1 cellular context compared by ENCODE assay signal in genomic region chr19:21328885-21329605, GRCh38.
TF ChIP-seq lines count a peak whose summit lies in the region.

Gene ZNF708 (minus strand): TSS chr19:21329410. CDS start chr19:21329212, 198 bp downstream.

TF ChIP-seq in HepG2, 621 proteins besides CTCF, POLR2A, EP300 and RAD21 (continued from another document and continues in another):
- TF ChIP-seq ZBTB40 (IDR thresholded peaks at IDR 0.05) (no peak), ZBTB40 (CRISPR knock-in tag; IDR thresholded peaks at IDR 0.05) (0 out of 2 replicates have a peak, but pooled peaks have one; percentile 35), ZNF263 (CRISPR knock-in tag; IDR thresholded peaks at IDR 0.05) (peak; percentile 35; the same call in 1 of the 2 replicates), ATF2 (CRISPR knock-in tag; IDR thresholded peaks at IDR 0.05) (0 out of 2 replicates have a peak, but pooled peaks have one; percentile 25), ZNF205 (CRISPR knock-in tag; IDR thresholded peaks at IDR 0.05) (0 out of 2 replicates have a peak, but pooled peaks have one; percentile 37), FOXJ3 (CRISPR knock-in tag; IDR thresholded peaks at IDR 0.05; ENCODE audit: borderline replicate concordance) (peak; percentile 27; the same call in 1 of the 2 replicates), CEBPG (CRISPR knock-in tag; IDR thresholded peaks at IDR 0.05) (no peak), HHEX (CRISPR knock-in tag; IDR thresholded peaks at IDR 0.05) (no peak), SETDB1 (CRISPR knock-in tag; IDR thresholded peaks at IDR 0.05; ENCODE audit: borderline replicate concordance) (no peak), ZNF367 (CRISPR knock-in tag; IDR thresholded peaks at IDR 0.05; ENCODE audit: borderline replicate concordance) (no peak), MXD1 (CRISPR knock-in tag; IDR thresholded peaks at IDR 0.05) (0 out of 2 replicates have a peak, but pooled peaks have one; percentile 39), ARID4A (CRISPR knock-in tag; IDR thresholded peaks at IDR 0.05; ENCODE audit: borderline replicate concordance) (peak; percentile 83), ELF4 (CRISPR knock-in tag; IDR thresholded peaks at IDR 0.05; ENCODE audit: borderline replicate concordance) (peak; percentile 47; the same call in 1 of the 2 replicates), TSC22D2 (CRISPR knock-in tag; IDR thresholded peaks at IDR 0.05; ENCODE audit: borderline replicate concordance) (0 out of 2 replicates have a peak, but pooled peaks have one; percentile 25), ZSCAN29 (CRISPR knock-in tag; conservative IDR thresholded peaks at IDR 0.05) (no peak), GABPA (IDR thresholded peaks at IDR 0.05; ENCODE audit: low read depth, low read length) (peak; percentile 22; the same call in 1 of the 2 replicates), GABPA (CRISPR knock-in tag; IDR thresholded peaks at IDR 0.05; ENCODE audit: low read depth) (peak; percentile 75), ZFY (CRISPR knock-in tag; IDR thresholded peaks at IDR 0.05) (peak; percentile 92), MNT (IDR thresholded peaks at IDR 0.05) (no peak), PHF21A (CRISPR knock-in tag; IDR thresholded peaks at IDR 0.05) (peak; percentile 49; the same call in 1 of the 2 replicates), ZNF30 (CRISPR knock-in tag; IDR thresholded peaks at IDR 0.05) (no peak), MIXL1 (CRISPR knock-in tag; IDR thresholded peaks at IDR 0.05) (no peak), KAT8 (CRISPR knock-in tag; IDR thresholded peaks at IDR 0.05) (peak; percentile 71), POLR2AphosphoS5 (IDR thresholded peaks at IDR 0.05; ENCODE audit: low read depth, low read length) (peak; percentile 93), AGO2 (optimal IDR thresholded peaks at IDR 0.05; ENCODE audit: low read depth, low read length) (peak; percentile 34), ARID3A (IDR thresholded peaks at IDR 0.05; ENCODE audit: low read depth, low read length) (no peak), SIX1 (CRISPR knock-in tag; IDR thresholded peaks at IDR 0.05; ENCODE audit: borderline replicate concordance) (no peak), TARDBP (CRISPR knock-in tag; IDR thresholded peaks at IDR 0.05) (0 out of 2 replicates have a peak, but pooled peaks have one; percentile 27), KMT2B (CRISPR knock-in tag; IDR thresholded peaks at IDR 0.05) (peak; percentile 76; the same call in 1 of the 2 replicates), YEATS4 (CRISPR knock-in tag; IDR thresholded peaks at IDR 0.05; ENCODE audit: borderline replicate concordance) (peak; percentile 81), NCOR1 (IDR thresholded peaks at IDR 0.05; ENCODE audit: borderline replicate concordance, low read length) (no peak), ATF1 (CRISPR knock-in tag; IDR thresholded peaks at IDR 0.05) (no peak), RNF2 (conservative IDR thresholded peaks at IDR 0.05; ENCODE audit: low read depth) (0 out of 2 replicates have a peak, but pooled peaks have one; percentile 40), MTF1 (CRISPR knock-in tag; IDR thresholded peaks at IDR 0.05) (no peak), ZNF414 (CRISPR knock-in tag; IDR thresholded peaks at IDR 0.05) (no peak), SOX6 (IDR thresholded peaks at IDR 0.05) (no peak), SOX6 (CRISPR knock-in tag; IDR thresholded peaks at IDR 0.05) (peak; percentile 46), ZMYM4 (CRISPR knock-in tag; IDR thresholded peaks at IDR 0.05) (peak; percentile 78), ZNF101 (CRISPR knock-in tag; IDR thresholded peaks at IDR 0.05; ENCODE audit: borderline replicate concordance, low read depth) (no peak), TAF1 (CRISPR knock-in tag; IDR thresholded peaks at IDR 0.05) (peak; percentile 93), REPIN1 (CRISPR knock-in tag; IDR thresholded peaks at IDR 0.05; ENCODE audit: borderline replicate concordance, low read depth) (peak; percentile 32; the same call in 1 of the 2 replicates), FOXA1 (IDR thresholded peaks at IDR 0.05) (no peak), FOXA1 (CRISPR knock-in tag; IDR thresholded peaks at IDR 0.05) (no peak), NKX3-1 (CRISPR knock-in tag; IDR thresholded peaks at IDR 0.05) (peak; percentile 77; the same call in 1 of the 2 replicates), ZNF143 (CRISPR knock-in tag; IDR thresholded peaks at IDR 0.05) (0 out of 2 replicates have a peak, but pooled peaks have one; percentile 43)
